In genomic region chr6:76702187-76702586, GRCh38 we compare ENCODE assay signal across 35 cellular contexts.
DNase-seq lines count a peak whose midpoint lies in the region; ATAC-seq, FAIRE-seq and TF ChIP-seq lines count a peak whose summit lies in the region.
"Had no signal": no experiment of that assay in that cellular context is flagged by ENCODE, and none has a peak within 500 bp of the region (broad histone marks: within the 10 kb centered on the region; RNA-seq: fewer than 3 reads in every experiment).

No MANE protein-coding gene starts in this region.

- no peak for TF ChIP-seq POLR2A in GM12891 (IDR thresholded peaks at IDR 0.05; ENCODE audit: low read depth, low read length)

- TF ChIP-seq CTCF in fibroblast of pulmonary artery (IDR thresholded peaks at IDR 0.05; ENCODE audit: low read length, missing control alignments) (no peak), nephron (IDR thresholded peaks at IDR 0.05; ENCODE audit: unreplicated experiment in 3 of 3) (no peak)

- H3K4me3 ChIP-seq in adipocyte (ENCODE audit: low read length) (no peak overlapping the region), fibroblast of pulmonary artery (replicated peaks; ENCODE audit: low read depth, low read length) (no peak overlapping the region), MG63 (no peak overlapping the region)
- H3K4me3 ChIP-seq: coronary artery, GM12878, HAP-1, heart left ventricle, neural progenitor cell, uterus had no signal

- no peaks in the 10 kb centered on the region for H3K4me1 ChIP-seq in adipocyte (ENCODE audit: control insufficient read depth, insufficient read depth, low read length)
- H3K4me1 ChIP-seq: BE2C, HAP-1, neural progenitor cell, parathyroid adenoma, uterus had no signal

- H3K9ac ChIP-seq in adipocyte (ENCODE audit: low read length) = no peak overlapping the region
- H3K9ac ChIP-seq: neural progenitor cell, parathyroid adenoma had no signal

- no peaks in the 10 kb centered on the region for H3K9me3 Mint-ChIP-seq in nephron
- H3K9me3 Mint-ChIP-seq in stimulated activated effector memory CD8-positive, alpha-beta T cell treated with anti-CD3 and anti-CD28 coated beads, Interleukin-12 subunit alpha, Interleukin-12 subunit beta, amount 100 ng/mL, for 72 hours = peaks cover 2% of the 10 kb centered on the region
- H3K9me3 Mint-ChIP-seq: activated CD4-positive, alpha-beta T cell treated with anti-CD3 and anti-CD28 coated beads, Interleukin-2, amount 10 ng/mL, durations not matched to agents 24 days and 14 days; neural progenitor cell had no signal

- no peak for ATAC-seq in HG03571 (IDR thresholded peaks at IDR 0.05; ENCODE audit: unreplicated experiment)
- no peak for ATAC-seq in stimulated activated effector memory CD8-positive, alpha-beta T cell treated with anti-CD3 and anti-CD28 coated beads, Interleukin-12 subunit alpha, Interleukin-12 subunit beta, amount 100 ng/mL, for 72 hours
- ATAC-seq: activated naive CD4-positive, alpha-beta T cell treated with anti-CD3 and anti-CD28 coated beads, Interleukin-2, amount 50 U/mL, for 72 hours; GM12878; heart left ventricle; HepG2; stimulated activated naive CD8-positive, alpha-beta T cell treated with anti-CD3 and anti-CD28 coated beads, Interleukin-15, amount 100 ng/mL, for 72 hours had no signal

- no peaks in the 10 kb centered on the region for H3K36me3 Mint-ChIP-seq in nephron (ENCODE audit: low read depth)
- no peaks in the 10 kb centered on the region for H3K36me3 Mint-ChIP-seq in stimulated activated effector memory CD8-positive, alpha-beta T cell treated with anti-CD3 and anti-CD28 coated beads, Interleukin-12 subunit alpha, Interleukin-12 subunit beta, amount 100 ng/mL, for 72 hours
- H3K36me3 Mint-ChIP-seq: activated naive CD4-positive, alpha-beta T cell treated with anti-CD3 and anti-CD28 coated beads, Interleukin-2, amount 50 U/mL, for 72 hours; CD8-positive, alpha-beta memory T cell; neural progenitor cell had no signal

- peak overlapping the region; percentile 10 to 67 (median 18) for H3K27ac Mint-ChIP-seq in nephron
- H3K27ac Mint-ChIP-seq in stimulated activated effector memory CD8-positive, alpha-beta T cell treated with anti-CD3 and anti-CD28 coated beads, Interleukin-12 subunit alpha, Interleukin-12 subunit beta, amount 100 ng/mL, for 72 hours = no peak overlapping the region
- H3K27ac Mint-ChIP-seq: activated CD4-positive, alpha-beta T cell treated with anti-CD3 and anti-CD28 coated beads, Interleukin-2, amount 10 ng/mL, durations not matched to agents 24 days and 14 days; activated naive CD4-positive, alpha-beta T cell treated with anti-CD3 and anti-CD28 coated beads, Interleukin-2, amount 50 U/mL, for 72 hours; CD8-positive, alpha-beta memory T cell; stimulated activated naive CD8-positive, alpha-beta T cell treated with anti-CD3 and anti-CD28 coated beads, Interleukin-15, amount 100 ng/mL, for 72 hours had no signal

- H3K4me3 Mint-ChIP-seq in nephron = no peak overlapping the region
- H3K4me3 Mint-ChIP-seq in stimulated activated effector memory CD8-positive, alpha-beta T cell treated with anti-CD3 and anti-CD28 coated beads, Interleukin-12 subunit alpha, Interleukin-12 subunit beta, amount 100 ng/mL, for 72 hours = no peak overlapping the region
- H3K4me3 Mint-ChIP-seq: activated CD4-positive, alpha-beta T cell treated with anti-CD3 and anti-CD28 coated beads, Interleukin-2, amount 10 ng/mL, durations not matched to agents 24 days and 14 days; CD8-positive, alpha-beta memory T cell; neural progenitor cell; stimulated activated naive CD8-positive, alpha-beta T cell treated with anti-CD3 and anti-CD28 coated beads, Interleukin-15, amount 100 ng/mL, for 72 hours had no signal

- H3K9me3 ChIP-seq in adipocyte (ENCODE audit: control insufficient read depth, low read length) = no peaks in the 10 kb centered on the region
- H3K9me3 ChIP-seq in MG63 = no peaks in the 10 kb centered on the region
- H3K9me3 ChIP-seq: BE2C, HAP-1, heart left ventricle, uterus had no signal

- DNase-seq in ELR (ENCODE audit: low read depth) = peak; percentile 19
- DNase-seq in adipocyte (ENCODE audit: low read depth) = peak; percentile 24
- peak; percentile 17 for DNase-seq in fibroblast of pulmonary artery (ENCODE audit: low read depth)
- no peak for DNase-seq in GM12891 (ENCODE audit: insufficient read length, low spot score)
- no peak for DNase-seq in MG63
- DNase-seq in stimulated activated effector memory CD8-positive, alpha-beta T cell treated with anti-CD3 and anti-CD28 coated beads, Interleukin-12 subunit alpha, Interleukin-12 subunit beta, amount 100 ng/mL, for 72 hours (ENCODE audit: low spot score in 2 of 2) = no peak
- DNase-seq: activated CD4-positive, alpha-beta T cell treated with anti-CD3 and anti-CD28 coated beads, Interleukin-2, amount 10 ng/mL, durations not matched to agents 24 days and 14 days; activated CD8-positive, alpha-beta memory T cell treated with anti-CD3 and anti-CD28 coated beads for 24 hours; activated T-cell treated with anti-CD3 and anti-CD28 coated beads for 4 hours; aorta; BE2C; caudate nucleus; CD8-positive, alpha-beta memory T cell; DMS 273 treated with DMSO at 0.1 percent for 48 hours; effector memory CD4-positive, alpha-beta T cell; foreskin melanocyte; heart left ventricle; Kasumi-1; NCI-H146; NCI-H2107; stimulated activated CD4-positive, alpha-beta T cell treated with anti-CD3 and anti-CD28 coated beads, Interleukin-2, amount 100 ng/mL, for 24 hours; stimulated activated CD8-positive, alpha-beta memory T cell treated with anti-CD3 and anti-CD28 coated beads, Interleukin-4, amount 100 ng/mL, for 48 hours; stimulated activated naive CD8-positive, alpha-beta T cell treated with anti-CD3 and anti-CD28 coated beads, Interleukin-15, amount 100 ng/mL, for 72 hours; T1000; uterus had no signal

- no peaks in the 10 kb centered on the region for H3K36me3 ChIP-seq in adipocyte (ENCODE audit: control insufficient read depth, insufficient read depth, low read length, severe bottlenecking)
- H3K36me3 ChIP-seq in MG63 = no peaks in the 10 kb centered on the region
- H3K36me3 ChIP-seq: BE2C, HAP-1, heart left ventricle, neural progenitor cell, uterus had no signal

- no peaks in the 10 kb centered on the region for H3K27me3 Mint-ChIP-seq in nephron (ENCODE audit: low read depth)
- H3K27me3 Mint-ChIP-seq: activated CD4-positive, alpha-beta T cell treated with anti-CD3 and anti-CD28 coated beads, Interleukin-2, amount 10 ng/mL, durations not matched to agents 24 days and 14 days; CD8-positive, alpha-beta memory T cell; stimulated activated naive CD8-positive, alpha-beta T cell treated with anti-CD3 and anti-CD28 coated beads, Interleukin-15, amount 100 ng/mL, for 72 hours had no signal

- H3K27me3 ChIP-seq in adipocyte (replicated peaks; ENCODE audit: control insufficient read depth, insufficient read depth, low read length) = no peaks in the 10 kb centered on the region
- H3K27me3 ChIP-seq in MG63 = no peaks in the 10 kb centered on the region
- H3K27me3 ChIP-seq: BE2C, heart left ventricle, neural progenitor cell, uterus had no signal

- no peak for FAIRE-seq in GM12891 (lab: Jason Lieb, UNC)
- FAIRE-seq: GM12878, HepG2, RCC 7860 had no signal

- peaks cover 35% of the 10 kb centered on the region for H3K4me1 Mint-ChIP-seq in nephron
- H3K4me1 Mint-ChIP-seq in stimulated activated effector memory CD8-positive, alpha-beta T cell treated with anti-CD3 and anti-CD28 coated beads, Interleukin-12 subunit alpha, Interleukin-12 subunit beta, amount 100 ng/mL, for 72 hours = no peaks in the 10 kb centered on the region
- H3K4me1 Mint-ChIP-seq: activated CD4-positive, alpha-beta T cell treated with anti-CD3 and anti-CD28 coated beads, Interleukin-2, amount 10 ng/mL, durations not matched to agents 24 days and 14 days; CD8-positive, alpha-beta memory T cell; stimulated activated naive CD8-positive, alpha-beta T cell treated with anti-CD3 and anti-CD28 coated beads, Interleukin-15, amount 100 ng/mL, for 72 hours had no signal

TF ChIP-seq in GM12891, 5 proteins besides CTCF, POLR2A, EP300 and RAD21:
- no peak for TF ChIP-seq POU2F2 (IDR thresholded peaks at IDR 0.05; ENCODE audit: low read depth, low read length)
- TF ChIP-seq TAF1 (IDR thresholded peaks at IDR 0.05; ENCODE audit: low read depth, low read length) = no peak
- no peak for TF ChIP-seq PAX5 (IDR thresholded peaks at IDR 0.05; ENCODE audit: insufficient read depth, low read length, severe bottlenecking)
- TF ChIP-seq POLR2AphosphoS5 (IDR thresholded peaks at IDR 0.05; ENCODE audit: low read depth, low read length) = no peak
- TF ChIP-seq SPI1 (IDR thresholded peaks at IDR 0.05; ENCODE audit: low read depth, low read length) = no peak

Comparison
In these comparisons a context has a peak if more than half of its experiments do, and no peak if none do; other contexts are left out.
1. DNase-seq: peak in ELR (single experiment), adipocyte (single experiment) and fibroblast of pulmonary artery (single experiment); none in GM12891 (single experiment), MG63 (single experiment) and stimulated activated effector memory CD8-positive, alpha-beta T cell treated with anti-CD3 and anti-CD28 coated beads, Interleukin-12 subunit alpha, Interleukin-12 subunit beta, amount 100 ng/mL, for 72 hours (0 of 2).